Comparison of ENCODE assay signal across 1 cellular context in genomic region chr7:1697499-1698125, GRCh38.
A peak's percentile ranks its signal among the peaks of the same experiment; 100 is the strongest.
TF ChIP-seq lines count a peak whose summit lies in the region.

No MANE protein-coding gene starts in this region.

TF ChIP-seq in HepG2, 621 proteins besides CTCF, POLR2A, EP300 and RAD21:
- TF ChIP-seq ZNF256 (CRISPR knock-in tag; conservative IDR thresholded peaks at IDR 0.05) = no peak
- TF ChIP-seq, protein P1, sequence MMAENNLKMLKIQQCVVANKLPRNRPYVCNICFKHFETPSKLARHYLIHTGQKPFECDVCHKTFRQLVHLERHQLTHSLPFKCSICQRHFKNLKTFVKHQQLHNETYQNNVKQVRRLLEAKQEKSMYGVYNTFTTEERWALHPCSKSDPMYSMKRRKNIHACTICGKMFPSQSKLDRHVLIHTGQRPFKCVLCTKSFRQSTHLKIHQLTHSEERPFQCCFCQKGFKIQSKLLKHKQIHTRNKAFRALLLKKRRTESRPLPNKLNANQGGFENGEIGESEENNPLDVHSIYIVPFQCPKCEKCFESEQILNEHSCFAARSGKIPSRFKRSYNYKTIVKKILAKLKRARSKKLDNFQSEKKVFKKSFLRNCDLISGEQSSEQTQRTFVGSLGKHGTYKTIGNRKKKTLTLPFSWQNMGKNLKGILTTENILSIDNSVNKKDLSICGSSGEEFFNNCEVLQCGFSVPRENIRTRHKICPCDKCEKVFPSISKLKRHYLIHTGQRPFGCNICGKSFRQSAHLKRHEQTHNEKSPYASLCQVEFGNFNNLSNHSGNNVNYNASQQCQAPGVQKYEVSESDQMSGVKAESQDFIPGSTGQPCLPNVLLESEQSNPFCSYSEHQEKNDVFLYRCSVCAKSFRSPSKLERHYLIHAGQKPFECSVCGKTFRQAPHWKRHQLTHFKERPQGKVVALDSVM (CRISPR knock-in tag; IDR thresholded peaks at IDR 0.05) = 0 out of 2 replicates have a peak, but pooled peaks have one; percentile 22
TF ChIP-seq in HepG2: peak in this region for 1.
